ENCODE assay signal across 33 cellular contexts in genomic region chr9:113499153-113499875, GRCh38. TPM values are rescaled to one million over a fixed set of nuclear protein-coding genes. Genes with fewer than 3 reads are reported as not detected.
A peak's percentile ranks its signal among the peaks of the same experiment; 100 is the strongest.
DNase-seq lines count a peak whose midpoint lies in the region; ATAC-seq, FAIRE-seq and TF ChIP-seq lines count a peak whose summit lies in the region.
"Had no signal": no experiment of that assay in that cellular context is flagged by ENCODE, and none has a peak within 500 bp of the region (broad histone marks: within the 10 kb centered on the region; RNA-seq: fewer than 3 reads in every experiment).

No MANE protein-coding gene starts in this region.

- H3K4me2 ChIP-seq in K562 (ENCODE audit: insufficient read depth, low read length) = no peak overlapping the region

- no peak for FAIRE-seq in K562 (lab: Jason Lieb, UNC)
- FAIRE-seq: D721Med, GM12878, GM19239, H54, TTC549, urothelium cell line had no signal

- no peak for TF ChIP-seq POLR2A in K562 (conservative IDR thresholded peaks at IDR 0.05)

- intact Hi-C loops in right cardiac atrium (cut with DNase I) (no loop called here), left cardiac atrium (cut with DNase I) (loop anchor here in 1 of 2 donors (5.0 kb wide), 1 partner anchor 37 kb away; the partner anchor contains the start of gene RGS3), K562 (cut with micrococcal nuclease) (no loop called here)
- intact Hi-C loops in CD4-positive, alpha-beta memory T cell (cut with micrococcal nuclease) = loop anchor here (5.0 kb wide), 1 partner anchor 47 kb away; no protein-coding TSS in a partner anchor

- H3K9ac ChIP-seq in K562 (ENCODE audit: insufficient read depth in 1 of 2, low read depth in 2 of 2, low read length in 2 of 2) = no peak overlapping the region

- no peaks in the 10 kb centered on the region for H3K9me1 ChIP-seq in K562 (ENCODE audit: control insufficient read depth, insufficient read depth, low read length)

- no peak overlapping the region for H3K4me3 Mint-ChIP-seq in stimulated activated naive CD8-positive, alpha-beta T cell treated with anti-CD3 and anti-CD28 coated beads, Interleukin-15, Interleukin-2, amounts not matched to agents 100 ng/mL and 50 ng/mL, for 24 hours
- H3K4me3 Mint-ChIP-seq in CD4-positive, alpha-beta memory T cell = no peak overlapping the region
- H3K4me3 Mint-ChIP-seq in CD8-positive, alpha-beta memory T cell = no peak overlapping the region
- H3K4me3 Mint-ChIP-seq: activated T-helper 1 cell treated with anti-CD3 and anti-CD28 coated beads, Interleukin-12 subunit alpha, Interleukin-12 subunit beta, Interleukin-2, Interleukin-4 antibody, amounts not matched to agents 30 ng/mL and 10 ng/mL and 1 ng/mL, durations not matched to agents 14 hours and 24 hours and 36 hours; central memory CD8-positive, alpha-beta T cell; effector memory CD8-positive, alpha-beta T cell; T-helper 17 cell had no signal

- no peaks in the 10 kb centered on the region for H3K36me3 Mint-ChIP-seq in stimulated activated naive CD8-positive, alpha-beta T cell treated with anti-CD3 and anti-CD28 coated beads, Interleukin-15, Interleukin-2, amounts not matched to agents 100 ng/mL and 50 ng/mL, for 24 hours (ENCODE audit: low read depth)
- H3K36me3 Mint-ChIP-seq in CD4-positive, alpha-beta memory T cell = no peaks in the 10 kb centered on the region
- no peaks in the 10 kb centered on the region for H3K36me3 Mint-ChIP-seq in CD8-positive, alpha-beta memory T cell
- H3K36me3 Mint-ChIP-seq: naive B cell had no signal

- 94% methylated on average over 10 of the region's 10 CpGs for WGBS in right cardiac atrium
- WGBS in K562 (ENCODE audit: insufficient coverage, low coverage, missing lambda C conversion rate) = 55% methylated on average over 10 of the region's 10 CpGs

- H3K4me1 ChIP-seq in right cardiac atrium (ENCODE audit: control insufficient read depth, insufficient read depth, low read length) (peaks cover 17% of the 10 kb centered on the region), K562 (replicated peaks in 1 of 2; ENCODE audit: control insufficient read depth in 2 of 2, insufficient read depth in 2 of 2, low read length in 2 of 2) (peaks cover 0 to 4% of the 10 kb centered on the region in 2 experiments; a peak in 1 of 5 replicates)
- H3K4me1 ChIP-seq in CD4-positive, alpha-beta memory T cell (ENCODE audit: insufficient read depth, low read length) = no peaks in the 10 kb centered on the region
- H3K4me1 ChIP-seq in CD8-positive, alpha-beta memory T cell (ENCODE audit: insufficient read depth, low read length) = no peaks in the 10 kb centered on the region

- H3K27me3 ChIP-seq in right cardiac atrium (ENCODE audit: control insufficient read depth, insufficient read depth) (no peaks in the 10 kb centered on the region), K562 (ENCODE audit: control insufficient read depth in 2 of 2, insufficient read depth in 2 of 2, low read length in 2 of 2) (peaks cover 2 to 35% of the 10 kb centered on the region in 2 experiments; a peak in 4 of 5 replicates)
- H3K27me3 ChIP-seq in CD4-positive, alpha-beta memory T cell (ENCODE audit: insufficient read depth, low read length) = no peaks in the 10 kb centered on the region
- no peaks in the 10 kb centered on the region for H3K27me3 ChIP-seq in CD8-positive, alpha-beta memory T cell (ENCODE audit: insufficient read depth, low read length, poor library complexity, severe bottlenecking)
- H3K27me3 ChIP-seq: testis had no signal

- H3K36me3 ChIP-seq in K562 (ENCODE audit: control insufficient read depth, insufficient read depth, low read length) = no peaks in the 10 kb centered on the region
- no peaks in the 10 kb centered on the region for H3K36me3 ChIP-seq in CD4-positive, alpha-beta memory T cell (ENCODE audit: insufficient read depth, low read length)
- no peaks in the 10 kb centered on the region for H3K36me3 ChIP-seq in CD8-positive, alpha-beta memory T cell (ENCODE audit: insufficient read depth, low read length)

- H3K9me3 Mint-ChIP-seq in stimulated activated naive CD8-positive, alpha-beta T cell treated with anti-CD3 and anti-CD28 coated beads, Interleukin-15, Interleukin-2, amounts not matched to agents 100 ng/mL and 50 ng/mL, for 24 hours = no peaks in the 10 kb centered on the region
- no peaks in the 10 kb centered on the region for H3K9me3 Mint-ChIP-seq in CD4-positive, alpha-beta memory T cell
- H3K9me3 Mint-ChIP-seq in CD8-positive, alpha-beta memory T cell = no peaks in the 10 kb centered on the region
- H3K9me3 Mint-ChIP-seq: activated T-helper 1 cell treated with anti-CD3 and anti-CD28 coated beads, Interleukin-12 subunit alpha, Interleukin-12 subunit beta, Interleukin-2, Interleukin-4 antibody, amounts not matched to agents 30 ng/mL and 10 ng/mL and 1 ng/mL, durations not matched to agents 14 hours and 24 hours and 36 hours; central memory CD8-positive, alpha-beta T cell; effector memory CD8-positive, alpha-beta T cell; naive B cell had no signal

- ATAC-seq in right cardiac atrium (no peak), left cardiac atrium (no peak), K562 (peak; percentile 31; the same call in 1 of the 3 replicates)
- ATAC-seq: activated CD4-positive, CD25-positive, alpha-beta regulatory T cell treated with anti-CD3 and anti-CD28 coated beads, Interleukin-2, amount 50 U/mL, for 24 hours; effector memory CD8-positive, alpha-beta T cell; GM12878; left lobe of liver; T-helper 17 cell had no signal

- H3K27me3 Mint-ChIP-seq in stimulated activated naive CD8-positive, alpha-beta T cell treated with anti-CD3 and anti-CD28 coated beads, Interleukin-15, Interleukin-2, amounts not matched to agents 100 ng/mL and 50 ng/mL, for 24 hours = no peaks in the 10 kb centered on the region
- H3K27me3 Mint-ChIP-seq in CD4-positive, alpha-beta memory T cell = no peaks in the 10 kb centered on the region
- peaks cover 0 to 2% of the 10 kb centered on the region in 2 donors for H3K27me3 Mint-ChIP-seq in CD8-positive, alpha-beta memory T cell
- H3K27me3 Mint-ChIP-seq: central memory CD8-positive, alpha-beta T cell; effector memory CD8-positive, alpha-beta T cell; T-helper 17 cell had no signal

- H3K27ac ChIP-seq in right cardiac atrium (ENCODE audit: low read length) (peak overlapping the region; percentile 56), K562 (ENCODE audit: extremely low read depth, low read depth, low read length) (no peak overlapping the region)
- H3K27ac ChIP-seq in CD4-positive, alpha-beta memory T cell (ENCODE audit: low read depth, low read length) = no peak overlapping the region
- H3K27ac ChIP-seq in CD8-positive, alpha-beta memory T cell (ENCODE audit: low read depth, low read length) = no peak overlapping the region
- H3K27ac ChIP-seq: 22Rv1, C4-2B, testis had no signal

- no peaks in the 10 kb centered on the region for H3K9me3 ChIP-seq in right cardiac atrium (ENCODE audit: control insufficient read depth, low read length)
- H3K9me3 ChIP-seq in K562 (replicated peaks; ENCODE audit: control insufficient read depth, insufficient read depth, low read depth, low read length) = no peaks in the 10 kb centered on the region
- H3K9me3 ChIP-seq in CD4-positive, alpha-beta memory T cell (ENCODE audit: control insufficient read depth in 1 of 2, low read length in 2 of 2) = no peaks in the 10 kb centered on the region
- no peaks in the 10 kb centered on the region for H3K9me3 ChIP-seq in CD8-positive, alpha-beta memory T cell (ENCODE audit: low read length)
- H3K9me3 ChIP-seq: testis had no signal

- DNase-seq in DMS 273 (lab: John Stamatoyannopoulos, UW; ENCODE audit: unreplicated experiment) (peak; percentile 5), DMS 273 treated with DMSO at 0.1 percent for 48 hours (lab: John Stamatoyannopoulos, UW) (no peak), right cardiac atrium (no peak), left cardiac atrium (no peak), K562 (ENCODE audit: extremely low read depth in 1 of 4, low spot score in 3 of 4) (no peak)
- no peak for DNase-seq in CD4-positive, alpha-beta memory T cell
- no peak for DNase-seq in CD8-positive, alpha-beta memory T cell
- DNase-seq: activated CD4-positive, alpha-beta T cell treated with anti-CD3 and anti-CD28 coated beads, Interleukin-2, amount 50 U/mL, for 4 hours; effector memory CD8-positive, alpha-beta T cell; midbrain; MV-4-11; naive B cell; NCI-H1436 treated with DMSO at 0.1 percent for 48 hours; NCI-H2081 treated with DMSO at 0.1 percent for 48 hours; NCI-H2227 treated with DMSO at 0.1 percent for 48 hours; NCI-H526 treated with DMSO at 0.1 percent for 48 hours; SHP77; stimulated activated naive CD4-positive, alpha-beta T cell; T-helper 17 cell; testis had no signal

- POLR2A ChIA-PET in K562 (lab: Yijun Ruan, JAX) = interaction anchor here (0.7 to 1.1 kb wide), 2 partner anchors 25 to 47 kb away, joined by 3 to 5 read pairs; no protein-coding TSS in a partner anchor
- POLR2A ChIA-PET in CD4-positive, alpha-beta memory T cell (lab: Charles Lee; ENCODE audit: partially characterized antibody) = interaction anchor here (1.1 to 1.3 kb wide), 2 partner anchors 18 to 24 kb away, joined by 4 to 6 read pairs; no protein-coding TSS in a partner anchor
- POLR2A ChIA-PET in CD8-positive, alpha-beta memory T cell (lab: Charles Lee) = interaction anchor here (1.1 kb wide), 1 partner anchor 83 kb away, joined by 3 read pairs; no protein-coding TSS in a partner anchor

- H3K4me3 ChIP-seq in right cardiac atrium (ENCODE audit: low read length) = no peak overlapping the region
- no peak overlapping the region for H3K4me3 ChIP-seq in K562
- H3K4me3 ChIP-seq in CD4-positive, alpha-beta memory T cell (ENCODE audit: low read length in 2 of 2) = no peak overlapping the region
- H3K4me3 ChIP-seq in CD8-positive, alpha-beta memory T cell (ENCODE audit: low read length) = no peak overlapping the region
- H3K4me3 ChIP-seq: GM12878, testis had no signal

- peak overlapping the region; percentile 72 for H3K27ac Mint-ChIP-seq in stimulated activated naive CD8-positive, alpha-beta T cell treated with anti-CD3 and anti-CD28 coated beads, Interleukin-15, Interleukin-2, amounts not matched to agents 100 ng/mL and 50 ng/mL, for 24 hours
- peak overlapping the region in 2 of 7 donors; percentile 24 to 67 for H3K27ac Mint-ChIP-seq in CD4-positive, alpha-beta memory T cell
- peak overlapping the region in 4 of 8 donors; percentile 17 to 82 (median 30) for H3K27ac Mint-ChIP-seq in CD8-positive, alpha-beta memory T cell
- H3K27ac Mint-ChIP-seq: activated T-helper 1 cell treated with anti-CD3 and anti-CD28 coated beads, Interleukin-12 subunit alpha, Interleukin-12 subunit beta, Interleukin-2, Interleukin-4 antibody, amounts not matched to agents 30 ng/mL and 10 ng/mL and 1 ng/mL, durations not matched to agents 14 hours and 24 hours and 36 hours; effector memory CD8-positive, alpha-beta T cell; T-helper 17 cell had no signal

- no peak for TF ChIP-seq EP300 in K562 (IDR thresholded peaks at IDR 0.05; ENCODE audit: low read length)

- in situ Hi-C loops in K562 (cut with MboI) = no loop called here

- no TSS peak for BruUV-seq in K562 (replicated peaks; lab: Mats Ljungman, UMichigan)

- CTCF ChIA-PET in K562 (lab: Yijun Ruan, JAX; ENCODE audit: low intra/inter-chr PET ratio) = no interaction called here
- CTCF ChIA-PET in CD4-positive, alpha-beta memory T cell (lab: Charles Lee; ENCODE audit: partially characterized antibody) = interaction anchor here (0.7 to 1.3 kb wide), 2 partner anchors 11 to 88 kb away, joined by 3 read pairs; no protein-coding TSS in a partner anchor
- CTCF ChIA-PET in CD8-positive, alpha-beta memory T cell (lab: Charles Lee) = interaction anchor here (0.7 to 1.2 kb wide), 6 partner anchors 9 to 83 kb away, joined by 3 read pairs; no protein-coding TSS in a partner anchor

- no peak overlapping the region for H2AFZ ChIP-seq in K562 (ENCODE audit: low read depth, low read length)

- TF ChIP-seq CTCF in K562 (IDR thresholded peaks at IDR 0.05 in 2 of 3, conservative IDR thresholded peaks at IDR 0.05 in 1 of 3; ENCODE audit: insufficient read depth in 2 of 3, low read depth in 1 of 3, low read length in 3 of 3) = no peak

- no peaks in the 10 kb centered on the region for H3K79me2 ChIP-seq in K562 (ENCODE audit: control insufficient read depth, insufficient read depth, low read length)

- no peak for TF ChIP-seq RAD21 in K562 (CRISPR knock-in tag; conservative IDR thresholded peaks at IDR 0.05 in 1 of 2, IDR thresholded peaks at IDR 0.05 in 1 of 2)

- H4K20me1 ChIP-seq in K562 (replicated peaks; ENCODE audit: control insufficient read depth, insufficient read depth, low read length) = no peaks in the 10 kb centered on the region

- peaks cover 19% of the 10 kb centered on the region for H3K4me1 Mint-ChIP-seq in stimulated activated naive CD8-positive, alpha-beta T cell treated with anti-CD3 and anti-CD28 coated beads, Interleukin-15, Interleukin-2, amounts not matched to agents 100 ng/mL and 50 ng/mL, for 24 hours (ENCODE audit: low read depth)
- peaks cover 2 to 9% (median 5%) of the 10 kb centered on the region in 4 donors for H3K4me1 Mint-ChIP-seq in CD4-positive, alpha-beta memory T cell
- peaks cover 8 to 16% (median 9%) of the 10 kb centered on the region in 3 donors for H3K4me1 Mint-ChIP-seq in CD8-positive, alpha-beta memory T cell

RNA-seq across cellular contexts. Expression of gene RGS3, which starts 35.8 kb away (rescaled TPM):
- total RNA-seq in right cardiac atrium = 100 to 1,000 TPM; 139 to 184 (median 166) TPM
- 107 TPM for polyA plus RNA-seq in right cardiac atrium
- total RNA-seq in left cardiac atrium = 100 to 1,000 TPM; 124 to 131 TPM
- total RNA-seq in K562 (2011; cell fraction: chromatin; rRNA removed; ENCODE audit: low replicate concordance) = 1.8 and 5.3 TPM in 2 replicates
- total RNA-seq in K562 (2011; cell fraction: nucleolus; rRNA removed) = 3.2 and 3.3 TPM in 2 replicates
- total RNA-seq in K562 (2011; cell fraction: nucleoplasm; rRNA removed) = 2.8 and 3.2 TPM in 2 replicates
- 2.2 and 3.1 TPM in 2 replicates for total RNA-seq in K562 (2014; rRNA removed)
- 0.95 and 1.1 TPM in 2 replicates for total RNA-seq in K562 (2014; rRNA removed; fragmentation: Illumina TruSeq; extraction: Trizol)
- total RNA-seq in K562 (2015; rRNA removed; fragmentation: Illumina TruSeq; extraction: Trizol) = 0.79 and 0.83 TPM in 2 replicates
- 2.9 and 3.0 TPM in 2 replicates for total RNA-seq in K562 (2021)
- 0.65 and 0.67 TPM in 2 replicates for polyA plus RNA-seq in K562 (2011; rRNA removed)
- 0.66 and 0.88 TPM in 2 replicates for polyA plus RNA-seq in K562 (2011; cell fraction: cytosol; rRNA removed)
- 0.83 and 2.0 TPM in 2 replicates for polyA plus RNA-seq in K562 (2011; cell fraction: nucleus; rRNA removed)
- 1.9 and 18.5 TPM in 2 replicates for polyA plus RNA-seq in K562 (2012)
- polyA plus RNA-seq in K562 (2014; fragmentation: Illumina TruSeq; extraction: Trizol) = 2.1 TPM in 2 replicates
- under 1 TPM; 0.08 to 0.15 TPM for polyA plus RNA-seq in K562 (2014; fragmentation: Nextera tagmentation; extraction: Ambion mirVana)
- polyA plus RNA-seq in K562 (2014; rRNA removed) = 1.7 TPM in 2 replicates
- polyA minus RNA-seq in K562 (2011; rRNA and poly(A)+ RNA removed) = 0.27 and 0.81 TPM in 2 replicates
- polyA minus RNA-seq in K562 (2011; cell fraction: cytosol; rRNA and poly(A)+ RNA removed) = 0.95 and 2.0 TPM in 2 replicates
- 1.4 and 1.9 TPM in 2 replicates for polyA minus RNA-seq in K562 (2011; cell fraction: nucleus; rRNA and poly(A)+ RNA removed)
- 10 to 100 TPM; 17.5 to 18.4 TPM for total RNA-seq in CD4-positive, alpha-beta memory T cell
- polyA plus RNA-seq in CD4-positive, alpha-beta memory T cell = 10 to 100 TPM in 1 of 2 donors, 1 to 10 TPM in 1; 3.4 to 23.2 TPM
- total RNA-seq in CD8-positive, alpha-beta memory T cell = 10 to 100 TPM; 89.2 to 91.2 TPM
- polyA plus RNA-seq in CD8-positive, alpha-beta memory T cell = 59.8 TPM
